ENCODE assay signal across 8 cellular contexts in the genomic region with DNA sequence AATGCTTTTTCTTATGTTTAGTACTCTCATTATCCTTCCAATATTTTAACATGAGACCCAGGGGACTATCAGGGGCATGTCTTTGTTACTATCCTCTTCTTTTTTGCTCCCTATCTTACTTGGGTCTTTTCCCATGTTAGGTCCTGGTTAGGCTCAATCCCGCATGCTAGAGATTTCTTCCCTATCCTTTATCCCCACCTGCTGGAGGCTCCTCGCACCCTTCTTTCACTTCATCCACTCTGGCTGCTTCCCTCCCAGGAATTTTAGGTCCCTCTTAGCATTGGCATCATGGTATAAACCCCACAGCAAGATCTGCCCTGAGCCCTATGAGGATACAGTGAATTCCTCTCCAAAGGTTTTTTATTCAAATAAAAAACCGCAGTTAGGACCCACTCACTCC.
DNase-seq lines count a peak whose midpoint lies in the region; ATAC-seq, FAIRE-seq and TF ChIP-seq lines count a peak whose summit lies in the region.
"Not testable (repeated sequence)": the region's sequence is repeated elsewhere in the genome, so short reads cannot be mapped to it uniquely, and the experiment has no call there.

No MANE protein-coding gene starts in this region.

- POLR2A ChIA-PET in PC-3 (lab: Charles Lee; ENCODE audit: unreplicated experiment); HepG2 (lab: Yijun Ruan, JAX): not testable (repeated sequence)

- not testable (repeated sequence) for H3K4me1 ChIP-seq in PC-3 (ENCODE audit: insufficient read depth, low read length); HepG2 (ENCODE audit: insufficient read depth, low read length); testis

- 4% methylated on average over 3 of the region's 3 CpGs for WGBS in HepG2 (ENCODE audit: low lambda C conversion rate)
- WGBS in testis, 2 donors = 28 to 40% methylated on average over 3 of the region's 3 CpGs

- not testable (repeated sequence) for H3K9me2 ChIP-seq in PC-3 (replicated peaks; ENCODE audit: low read length)

- TF ChIP-seq EP300 in HepG2 (IDR thresholded peaks at IDR 0.05; ENCODE audit: low read depth in 2 of 2, low read length in 2 of 2); HepG2 (CRISPR knock-in tag; IDR thresholded peaks at IDR 0.05; ENCODE audit: borderline replicate concordance): not testable (repeated sequence)

- not testable (repeated sequence) for H3K9ac ChIP-seq in PC-3 (ENCODE audit: low read length); HepG2 (ENCODE audit: insufficient read depth, low read depth, low read length)

- not testable (repeated sequence) for ATAC-seq in PC-3, HepG2

- not testable (repeated sequence) for BruUV-seq in PC-3 (replicated peaks; lab: Mats Ljungman, UMichigan); HepG2 (replicated peaks; lab: Mats Ljungman, UMichigan)

- not testable (repeated sequence) for FAIRE-seq in HepG2 (lab: Jason Lieb, UNC)

- not testable (repeated sequence) for H3K36me3 ChIP-seq in PC-3 (ENCODE audit: low read depth, low read length); HepG2 (replicated peaks in 1 of 2; ENCODE audit: control insufficient read depth in 1 of 2, insufficient read depth in 2 of 2, low read length in 2 of 2); testis (ENCODE audit: low read depth, missing control alignments)

- not testable (repeated sequence) for H4K20me1 ChIP-seq in PC-3 (ENCODE audit: low read length); HepG2 (ENCODE audit: insufficient read depth, low read length)

- H3F3A ChIP-seq in PC-3 (ENCODE audit: low read length, unreplicated experiment) = not testable (repeated sequence)

- not testable (repeated sequence) for H3K4me3 ChIP-seq in LNCaP clone FGC (ENCODE audit: low read depth, low read length); PC-3 (ENCODE audit: low read length); HepG2 (replicated peaks in 1 of 3; ENCODE audit: insufficient read depth in 1 of 3, low read depth in 2 of 3, low read length in 3 of 3); testis

- CTCF ChIA-PET in PC-3 (lab: Charles Lee); HepG2 (lab: Yijun Ruan, JAX; ENCODE audit: low intra/inter-chr PET ratio, low total read pairs): not testable (repeated sequence)

- TF ChIP-seq RAD21 in HepG2 (CRISPR knock-in tag; IDR thresholded peaks at IDR 0.05) = not testable (repeated sequence)

- not testable (repeated sequence) for H3K4me2 ChIP-seq in PC-3 (ENCODE audit: low read length); HepG2 (ENCODE audit: low read depth, low read length)

- peak; percentile 41 for TF ChIP-seq CTCF in C4-2B (conservative IDR thresholded peaks at IDR 0.05)
- TF ChIP-seq CTCF in LNCaP clone FGC (IDR thresholded peaks at IDR 0.05; ENCODE audit: control insufficient read depth, extremely low read depth, insufficient read depth) = peak; percentile 43
- TF ChIP-seq CTCF in PC-3 (conservative IDR thresholded peaks at IDR 0.05; ENCODE audit: low read depth, low read length) = peak; percentile 40; the same call in 1 of the 2 replicates
- peak; percentile 64 for TF ChIP-seq CTCF in VCaP (conservative IDR thresholded peaks at IDR 0.05)
- not testable (repeated sequence) for TF ChIP-seq CTCF in HepG2 (CRISPR knock-in tag; IDR thresholded peaks at IDR 0.05); testis (IDR thresholded peaks at IDR 0.05)

- H2AFZ ChIP-seq in PC-3 (ENCODE audit: low read length); HepG2 (ENCODE audit: low read length): not testable (repeated sequence)

- in situ Hi-C loops in HepG2 (cut with HindIII; ENCODE audit: extremely low pct_ligation_motif_present, low pct_unique_long_range_greater_than_20kb) = not testable (repeated sequence)

- peak; percentile 3 for DNase-seq in H4 (ENCODE audit: low spot score)
- DNase-seq in LNCaP clone FGC (ENCODE audit: low read depth); HepG2 (ENCODE audit: low spot score): not testable (repeated sequence)
- DNase-seq in NCI-H82 (lab: John Stamatoyannopoulos, UW) = peak; percentile 20
- peak; percentile 41 for DNase-seq in PC-3
- DNase-seq in testis = peak; percentile 15

- TF ChIP-seq POLR2A in HepG2 (IDR thresholded peaks at IDR 0.05; ENCODE audit: insufficient read depth in 1 of 2, low read depth in 2 of 2, low read length in 2 of 2); testis (IDR thresholded peaks at IDR 0.05): not testable (repeated sequence)

- not testable (repeated sequence) for H3K27me3 ChIP-seq in PC-3 (ENCODE audit: low read length); HepG2 (ENCODE audit: control insufficient read depth in 1 of 2, insufficient read depth in 2 of 2, low read length in 2 of 2); testis

- intact Hi-C loops in PC-3 (cut with micrococcal nuclease); HepG2 (cut with micrococcal nuclease; ENCODE audit: unreplicated experiment); testis (cut with DNase I; ENCODE audit: low total_unique reads): not testable (repeated sequence)

- H3K9me3 ChIP-seq in PC-3 (ENCODE audit: low read length); HepG2 (ENCODE audit: low read length); testis: not testable (repeated sequence)

- not testable (repeated sequence) for H3K79me2 ChIP-seq in PC-3 (ENCODE audit: low read length); HepG2 (ENCODE audit: insufficient read depth, low read length)

- not testable (repeated sequence) for H3K27ac ChIP-seq in C4-2B; PC-3 (ENCODE audit: low read length); VCaP; HepG2 (ENCODE audit: extremely low read length, insufficient read depth, low read length); testis

TF ChIP-seq in HepG2, 621 proteins besides CTCF, POLR2A, EP300 and RAD21:
- TF ChIP-seq STAG1 (CRISPR knock-in tag; IDR thresholded peaks at IDR 0.05) = 0 out of 2 replicates have a peak, but pooled peaks have one; percentile 8
